25 cellular contexts compared by ENCODE assay signal in genomic region chr16:89621698-89622409, GRCh38. TPM values are rescaled to one million over a fixed set of nuclear protein-coding genes. Genes with fewer than 3 reads are reported as not detected.
DNase-seq lines count a peak whose midpoint lies in the region; ATAC-seq, FAIRE-seq and TF ChIP-seq lines count a peak whose summit lies in the region.
"Had no signal": no experiment of that assay in that cellular context is flagged by ENCODE, and none has a peak within 500 bp of the region (broad histone marks: within the 10 kb centered on the region; RNA-seq: fewer than 3 reads in every experiment).

No MANE protein-coding gene starts in this region.

- H3K4me3 Mint-ChIP-seq in activated CD8-positive, alpha-beta T cell treated with anti-CD3 and anti-CD28 coated beads, Interleukin-2, amount 10 ng/mL, durations not matched to agents 7 days and 5 days: peak overlapping the region; percentile 3
- no peak overlapping the region for H3K4me3 Mint-ChIP-seq in activated CD8-positive, alpha-beta T cell treated with anti-CD3 and anti-CD28 coated beads for 36 hours
- H3K4me3 Mint-ChIP-seq: CD4-positive, alpha-beta memory T cell had no signal

- no peak overlapping the region for H3K27ac Mint-ChIP-seq in activated CD8-positive, alpha-beta T cell treated with anti-CD3 and anti-CD28 coated beads, Interleukin-2, amount 10 ng/mL, durations not matched to agents 7 days and 5 days
- H3K27ac Mint-ChIP-seq in activated CD8-positive, alpha-beta T cell treated with anti-CD3 and anti-CD28 coated beads for 36 hours: no peak overlapping the region
- H3K27ac Mint-ChIP-seq: CD4-positive, alpha-beta memory T cell had no signal

- POLR2A ChIA-PET in activated CD8-positive, alpha-beta T cell treated with anti-CD3 and anti-CD28 coated beads, Interleukin-2, amount 10 ng/mL, durations not matched to agents 7 days and 5 days (lab: Charles Lee): no interaction called here
- POLR2A ChIA-PET in activated CD8-positive, alpha-beta T cell treated with anti-CD3 and anti-CD28 coated beads for 36 hours (lab: Charles Lee): no interaction called here
- POLR2A ChIA-PET in HEK293 (lab: Yijun Ruan, JAX): interaction anchor here (0.7 kb wide), 2 partner anchors 30 to 36 kb away, joined by 3 to 4 read pairs; partner anchors contain the start of genes CHMP1A and SPATA33

- WGBS in testis, 2 donors: 66 to 76% methylated on average over 21 to 32 of the region's 32 CpGs

- H3K9me3 ChIP-seq in HEK293 (ENCODE audit: control insufficient read depth, insufficient read depth, low read depth, low read length) (no peaks in the 10 kb centered on the region), testis (no peaks in the 10 kb centered on the region)

- intact Hi-C loops in activated CD8-positive, alpha-beta T cell treated with anti-CD3 and anti-CD28 coated beads for 36 hours (cut with micrococcal nuclease): no loop called here
- intact Hi-C loops in testis (cut with DNase I; ENCODE audit: low total_unique reads): no loop called here

- CTCF ChIA-PET in activated CD8-positive, alpha-beta T cell treated with anti-CD3 and anti-CD28 coated beads, Interleukin-2, amount 10 ng/mL, durations not matched to agents 7 days and 5 days (lab: Charles Lee): no interaction called here
- CTCF ChIA-PET in activated CD8-positive, alpha-beta T cell treated with anti-CD3 and anti-CD28 coated beads for 36 hours (lab: Charles Lee): no interaction called here
- CTCF ChIA-PET in HEK293 (lab: Yijun Ruan, JAX): no interaction called here

- no peak for DNase-seq in activated CD8-positive, alpha-beta T cell treated with anti-CD3 and anti-CD28 coated beads, Interleukin-2, amount 10 ng/mL, durations not matched to agents 7 days and 5 days
- no peak for DNase-seq in activated CD8-positive, alpha-beta T cell treated with anti-CD3 and anti-CD28 coated beads for 36 hours
- DNase-seq in left kidney (ENCODE audit: low read depth, low spot score) (peak; percentile 82), testis (no peak), GM20000 (ENCODE audit: low spot score) (no peak), urothelium cell line (ENCODE audit: low spot score) (no peak), OCI-M1 (lab: John Stamatoyannopoulos, UW) (no peak)
- DNase-seq: C1 segment of cervical spinal cord; CD4-positive, alpha-beta memory T cell; COR-L47; DMS79 treated with DMSO at 0.1 percent for 48 hours; GF-D8; H7; IMR-90; KG1; MM.1S; NCI-H2029; NCI-H2227 treated with DMSO at 0.1 percent for 48 hours; NCI-H526 treated with DMSO at 0.1 percent for 48 hours; RPMI8226; SHP77 had no signal

- no peak overlapping the region for H3K4me3 ChIP-seq in HEK293 (ENCODE audit: low read depth, low read length)
- H3K4me3 ChIP-seq in testis: peak overlapping the region; percentile 43 to 56

- no peaks in the 10 kb centered on the region for H3K9me3 Mint-ChIP-seq in activated CD8-positive, alpha-beta T cell treated with anti-CD3 and anti-CD28 coated beads, Interleukin-2, amount 10 ng/mL, durations not matched to agents 7 days and 5 days (ENCODE audit: insufficient read depth)
- H3K9me3 Mint-ChIP-seq in activated CD8-positive, alpha-beta T cell treated with anti-CD3 and anti-CD28 coated beads for 36 hours: peaks cover 1% of the 10 kb centered on the region

- H3K27ac ChIP-seq in HEK293 (ENCODE audit: extremely low read depth, low read depth, low read length) (no peak overlapping the region), testis (peak overlapping the region; percentile 65 to 79)

- no peaks in the 10 kb centered on the region for H3K36me3 Mint-ChIP-seq in activated CD8-positive, alpha-beta T cell treated with anti-CD3 and anti-CD28 coated beads, Interleukin-2, amount 10 ng/mL, durations not matched to agents 7 days and 5 days (ENCODE audit: low read depth)
- no peaks in the 10 kb centered on the region for H3K36me3 Mint-ChIP-seq in activated CD8-positive, alpha-beta T cell treated with anti-CD3 and anti-CD28 coated beads for 36 hours (ENCODE audit: low read depth)
- H3K36me3 Mint-ChIP-seq: CD4-positive, alpha-beta memory T cell had no signal

- no peak for TF ChIP-seq CTCF in activated CD8-positive, alpha-beta T cell treated with anti-CD3 and anti-CD28 coated beads for 36 hours (IDR thresholded peaks at IDR 0.05)
- TF ChIP-seq CTCF in HEK293 (tag by site-specific recombination; IDR thresholded peaks at IDR 0.05) (no peak), testis (IDR thresholded peaks at IDR 0.05) (no peak), GM20000 (IDR thresholded peaks at IDR 0.05; ENCODE audit: extremely low read depth, missing control alignments) (no peak)

- H3K36me3 ChIP-seq in HEK293 (ENCODE audit: control insufficient read depth in 2 of 2, insufficient read depth in 1 of 2, low read length in 2 of 2) (no peaks in the 10 kb centered on the region), testis (ENCODE audit: low read depth, missing control alignments) (no peaks in the 10 kb centered on the region)

- H3K4me1 Mint-ChIP-seq in activated CD8-positive, alpha-beta T cell treated with anti-CD3 and anti-CD28 coated beads, Interleukin-2, amount 10 ng/mL, durations not matched to agents 7 days and 5 days (ENCODE audit: low read depth): peaks cover 3% of the 10 kb centered on the region
- peaks cover 5% of the 10 kb centered on the region for H3K4me1 Mint-ChIP-seq in activated CD8-positive, alpha-beta T cell treated with anti-CD3 and anti-CD28 coated beads for 36 hours (ENCODE audit: low read depth)

- peaks cover 20% of the 10 kb centered on the region for H3K27me3 Mint-ChIP-seq in activated CD8-positive, alpha-beta T cell treated with anti-CD3 and anti-CD28 coated beads, Interleukin-2, amount 10 ng/mL, durations not matched to agents 7 days and 5 days (ENCODE audit: low read depth)
- peaks cover 7% of the 10 kb centered on the region for H3K27me3 Mint-ChIP-seq in activated CD8-positive, alpha-beta T cell treated with anti-CD3 and anti-CD28 coated beads for 36 hours

- no peaks in the 10 kb centered on the region for H3K4me1 ChIP-seq in HEK293 (ENCODE audit: control insufficient read depth, insufficient read depth, low read length)
- peaks cover 14% of the 10 kb centered on the region for H3K4me1 ChIP-seq in testis

- H3K27me3 ChIP-seq in testis: no peaks in the 10 kb centered on the region

- TF ChIP-seq POLR2A in testis (IDR thresholded peaks at IDR 0.05): no peak

- ATAC-seq in activated CD8-positive, alpha-beta T cell treated with anti-CD3 and anti-CD28 coated beads, Interleukin-2, amount 10 ng/mL, durations not matched to agents 7 days and 5 days: no peak
- ATAC-seq in activated CD8-positive, alpha-beta T cell treated with anti-CD3 and anti-CD28 coated beads for 36 hours: no peak

- FAIRE-seq in urothelium cell line (lab: Jason Lieb, UNC): no peak
- FAIRE-seq: GM12891, GM19239 had no signal

TF ChIP-seq in HEK293, 187 proteins besides CTCF, POLR2A, EP300 and RAD21 (continues in another document):
- TF ChIP-seq ZBTB10 (tag by site-specific recombination; IDR thresholded peaks at IDR 0.05): no peak

RNA-seq across cellular contexts. Expression of gene DPEP1, which starts 8.4 kb away (rescaled TPM):
- total RNA-seq in activated CD8-positive, alpha-beta T cell treated with anti-CD3 and anti-CD28 coated beads, Interleukin-2, amount 10 ng/mL, durations not matched to agents 7 days and 5 days: not detected
- total RNA-seq in activated CD8-positive, alpha-beta T cell treated with anti-CD3 and anti-CD28 coated beads for 36 hours: not detected
- 100 to 1,000 TPM; 125 to 256 TPM for total RNA-seq in testis
- 105 TPM for polyA plus RNA-seq in testis (ENCODE audit: insufficient read depth, low read depth, low replicate concordance)
- total RNA-seq: CD4-positive, alpha-beta memory T cell; IMR-90 had no signal
- polyA plus RNA-seq: AG04450; CD4-positive, alpha-beta memory T cell; IMR-90 had no signal

RNA-seq across cellular contexts. Expression of gene CHMP1A, which starts 35.7 kb away (rescaled TPM):
- total RNA-seq in activated CD8-positive, alpha-beta T cell treated with anti-CD3 and anti-CD28 coated beads, Interleukin-2, amount 10 ng/mL, durations not matched to agents 7 days and 5 days: 10 to 100 TPM; 95.7 to 98.9 TPM
- 10 to 100 TPM; 51.1 to 56.9 TPM for total RNA-seq in activated CD8-positive, alpha-beta T cell treated with anti-CD3 and anti-CD28 coated beads for 36 hours
- 100 to 1,000 TPM; 106 to 123 TPM for total RNA-seq in testis
- 90.0 TPM for polyA plus RNA-seq in testis (ENCODE audit: insufficient read depth, low read depth, low replicate concordance)

RNA-seq across cellular contexts. Expression of gene SPATA33, which starts 35.8 kb away (rescaled TPM):
- 10 to 100 TPM; 13.2 to 16.1 TPM for total RNA-seq in activated CD8-positive, alpha-beta T cell treated with anti-CD3 and anti-CD28 coated beads, Interleukin-2, amount 10 ng/mL, durations not matched to agents 7 days and 5 days
- total RNA-seq in activated CD8-positive, alpha-beta T cell treated with anti-CD3 and anti-CD28 coated beads for 36 hours: 1 to 10 TPM; 6.3 to 7.1 TPM
- total RNA-seq in testis: 10 to 100 TPM; 45.8 to 85.0 TPM
- 201 TPM for polyA plus RNA-seq in testis (ENCODE audit: insufficient read depth, low read depth, low replicate concordance)

RNA-seq across cellular contexts. Expression of gene CPNE7, which starts 46.3 kb away (rescaled TPM):
- total RNA-seq in activated CD8-positive, alpha-beta T cell treated with anti-CD3 and anti-CD28 coated beads, Interleukin-2, amount 10 ng/mL, durations not matched to agents 7 days and 5 days: 1 to 10 TPM; 1.1 to 1.8 TPM
- total RNA-seq in activated CD8-positive, alpha-beta T cell treated with anti-CD3 and anti-CD28 coated beads for 36 hours: 1 to 10 TPM; 8.5 to 9.5 TPM
- 10 to 100 TPM; 12.5 to 15.0 TPM for total RNA-seq in testis
- polyA plus RNA-seq in testis (ENCODE audit: insufficient read depth, low read depth, low replicate concordance): 3.3 TPM

Comparison
In these comparisons a context has a peak if more than half of its experiments do, and no peak if none do; other contexts are left out.
1. RNA of gene DPEP1, which starts 8.4 kb away (total RNA-seq): 125 to 256 TPM in testis; not detected in activated CD8-positive, alpha-beta T cell treated with anti-CD3 and anti-CD28 coated beads, Interleukin-2, amount 10 ng/mL, durations not matched to agents 7 days and 5 days and not detected in activated CD8-positive, alpha-beta T cell treated with anti-CD3 and anti-CD28 coated beads for 36 hours; every median in the first group is over 100 times any median in the second.